2 cellular contexts compared by ENCODE assay signal in the genomic region with DNA sequence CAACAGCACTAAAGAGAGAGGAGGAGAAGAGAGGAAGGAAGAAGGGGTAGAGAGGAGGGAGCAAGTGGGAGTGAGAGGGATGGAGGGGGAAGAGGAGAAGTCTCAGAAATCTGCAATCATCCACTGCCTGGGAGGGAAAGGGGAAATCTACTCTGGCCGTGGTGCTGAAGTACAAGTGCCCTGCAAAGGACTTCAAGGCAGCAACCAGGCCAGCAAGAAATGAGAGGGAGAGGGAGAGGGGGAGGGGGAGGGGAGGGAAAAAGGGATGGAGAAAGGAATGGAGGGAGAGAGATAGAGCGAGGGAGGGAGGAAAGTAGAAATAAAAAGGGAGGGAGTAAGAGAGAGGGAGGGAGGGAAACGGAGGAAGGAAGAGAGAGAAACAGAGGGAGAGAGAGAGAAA.
A peak's percentile ranks its signal among the peaks of the same experiment; 100 is the strongest.
TF ChIP-seq lines count a peak whose summit lies in the region.

No MANE protein-coding gene starts in this region.

TF ChIP-seq in HepG2, 621 proteins besides CTCF, POLR2A, EP300 and RAD21 (continued from another document):
- no peak for TF ChIP-seq STAT6 (CRISPR knock-in tag; IDR thresholded peaks at IDR 0.05; ENCODE audit: borderline replicate concordance)
- no peak for TF ChIP-seq ZNF160 (CRISPR knock-in tag; IDR thresholded peaks at IDR 0.05)
- 0 out of 2 replicates have a peak, but pooled peaks have one; percentile 25 for TF ChIP-seq FOXA1 (IDR thresholded peaks at IDR 0.05)
- TF ChIP-seq FOXA1 (CRISPR knock-in tag; IDR thresholded peaks at IDR 0.05), result no peak
- TF ChIP-seq REST (IDR thresholded peaks at IDR 0.05; ENCODE audit: borderline replicate concordance in 1 of 2, low read depth in 1 of 2, low read length in 2 of 2), result peak; percentile 45 to 87
- no peak for TF ChIP-seq TARDBP (CRISPR knock-in tag; IDR thresholded peaks at IDR 0.05)
- no peak for TF ChIP-seq HOXA3 (CRISPR knock-in tag; IDR thresholded peaks at IDR 0.05)
- no peak for TF ChIP-seq DMAP1 (CRISPR knock-in tag; IDR thresholded peaks at IDR 0.05)
- no peak for TF ChIP-seq MAX (IDR thresholded peaks at IDR 0.05)
- no peak for TF ChIP-seq GTF3A (CRISPR knock-in tag; conservative IDR thresholded peaks at IDR 0.05)
- no peak for TF ChIP-seq PBX3 (CRISPR knock-in tag; IDR thresholded peaks at IDR 0.05; ENCODE audit: borderline replicate concordance)
- TF ChIP-seq TP53 (CRISPR knock-in tag; conservative IDR thresholded peaks at IDR 0.05), result no peak
- peak; percentile 47 for TF ChIP-seq ZNF282 (IDR thresholded peaks at IDR 0.05; ENCODE audit: partially characterized antibody)
- TF ChIP-seq MIER2 (CRISPR knock-in tag; IDR thresholded peaks at IDR 0.05), result peak; percentile 64; the same call in 1 of the 2 replicates
- TF ChIP-seq WIZ (CRISPR knock-in tag; IDR thresholded peaks at IDR 0.05), result no peak

TF ChIP-seq in K562, 482 proteins besides CTCF, POLR2A, EP300 and RAD21 (continued from another document):
- TF ChIP-seq, protein P1, sequence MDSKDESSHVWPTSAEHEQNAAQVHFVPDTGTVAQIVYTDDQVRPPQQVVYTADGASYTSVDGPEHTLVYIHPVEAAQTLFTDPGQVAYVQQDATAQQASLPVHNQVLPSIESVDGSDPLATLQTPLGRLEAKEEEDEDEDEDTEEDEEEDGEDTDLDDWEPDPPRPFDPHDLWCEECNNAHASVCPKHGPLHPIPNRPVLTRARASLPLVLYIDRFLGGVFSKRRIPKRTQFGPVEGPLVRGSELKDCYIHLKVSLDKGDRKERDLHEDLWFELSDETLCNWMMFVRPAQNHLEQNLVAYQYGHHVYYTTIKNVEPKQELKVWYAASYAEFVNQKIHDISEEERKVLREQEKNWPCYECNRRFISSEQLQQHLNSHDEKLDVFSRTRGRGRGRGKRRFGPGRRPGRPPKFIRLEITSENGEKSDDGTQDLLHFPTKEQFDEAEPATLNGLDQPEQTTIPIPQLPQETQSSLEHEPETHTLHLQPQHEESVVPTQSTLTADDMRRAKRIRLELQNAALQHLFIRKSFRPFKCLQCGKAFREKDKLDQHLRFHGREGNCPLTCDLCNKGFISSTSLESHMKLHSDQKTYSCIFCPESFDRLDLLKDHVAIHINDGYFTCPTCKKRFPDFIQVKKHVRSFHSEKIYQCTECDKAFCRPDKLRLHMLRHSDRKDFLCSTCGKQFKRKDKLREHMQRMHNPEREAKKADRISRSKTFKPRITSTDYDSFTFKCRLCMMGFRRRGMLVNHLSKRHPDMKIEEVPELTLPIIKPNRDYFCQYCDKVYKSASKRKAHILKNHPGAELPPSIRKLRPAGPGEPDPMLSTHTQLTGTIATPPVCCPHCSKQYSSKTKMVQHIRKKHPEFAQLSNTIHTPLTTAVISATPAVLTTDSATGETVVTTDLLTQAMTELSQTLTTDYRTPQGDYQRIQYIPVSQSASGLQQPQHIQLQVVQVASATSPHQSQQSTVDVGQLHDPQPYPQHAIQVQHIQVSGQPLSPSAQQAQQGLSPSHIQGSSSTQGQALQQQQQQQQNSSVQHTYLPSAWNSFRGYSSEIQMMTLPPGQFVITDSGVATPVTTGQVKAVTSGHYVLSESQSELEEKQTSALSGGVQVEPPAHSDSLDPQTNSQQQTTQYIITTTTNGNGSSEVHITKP (IDR thresholded peaks at IDR 0.05; ENCODE audit: partially characterized antibody), result no peak
